1 cellular context compared by ENCODE assay signal in the genomic region with DNA sequence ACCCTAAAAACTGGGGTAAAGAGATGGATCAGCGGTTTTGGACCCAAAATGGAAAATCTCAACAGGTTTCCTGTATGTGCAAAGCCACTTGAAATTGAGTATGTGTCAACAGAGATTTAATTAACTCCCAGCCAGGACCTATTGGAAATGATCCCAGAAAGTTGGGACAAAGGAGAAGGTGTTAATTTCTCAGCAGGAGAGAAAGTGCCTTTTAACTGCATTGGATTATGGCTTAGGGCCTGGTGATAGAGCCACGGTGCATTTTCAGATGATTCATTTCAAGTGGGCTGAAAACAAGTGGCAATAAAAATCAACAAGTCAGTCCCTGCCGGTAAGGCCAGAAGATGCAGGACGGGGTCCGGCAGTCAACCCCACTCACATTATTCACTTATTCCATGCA.
TF ChIP-seq lines count a peak whose summit lies in the region.

No MANE protein-coding gene starts in this region.

TF ChIP-seq in HEK293, 187 proteins besides CTCF, POLR2A, EP300 and RAD21 (continued from another document):
- TF ChIP-seq ZNF335 (tag by site-specific recombination; conservative IDR thresholded peaks at IDR 0.05) (no peak), ZNF146 (tag by site-specific recombination; IDR thresholded peaks at IDR 0.05) (peak; percentile 45; the same call in 1 of the 2 replicates), ZNF621 (tag by site-specific recombination; IDR thresholded peaks at IDR 0.05) (no peak), SP7 (tag by site-specific recombination; IDR thresholded peaks at IDR 0.05) (peak; percentile 98), ZBTB7A (tag by site-specific recombination; IDR thresholded peaks at IDR 0.05; ENCODE audit: low read depth) (no peak), ZNF544 (tag by site-specific recombination; IDR thresholded peaks at IDR 0.05) (no peak), ZNF585B (tag by site-specific recombination; IDR thresholded peaks at IDR 0.05) (no peak), ZNF350 (tag by site-specific recombination; IDR thresholded peaks at IDR 0.05) (no peak), ZNF426 (tag by site-specific recombination; IDR thresholded peaks at IDR 0.05) (no peak), SP2 (tag by site-specific recombination; IDR thresholded peaks at IDR 0.05) (no peak), OSR2 (tag by site-specific recombination; IDR thresholded peaks at IDR 0.05) (peak; percentile 97), IKZF3 (tag by site-specific recombination; IDR thresholded peaks at IDR 0.05) (peak; percentile 74), ZNF777 (tag by site-specific recombination; IDR thresholded peaks at IDR 0.05; ENCODE audit: borderline replicate concordance) (no peak), SALL2 (tag by site-specific recombination; IDR thresholded peaks at IDR 0.05; ENCODE audit: borderline replicate concordance) (no peak), ZFP37 (tag by site-specific recombination; IDR thresholded peaks at IDR 0.05) (no peak), ZNF19 (tag by site-specific recombination; IDR thresholded peaks at IDR 0.05; ENCODE audit: low read depth) (no peak), ZNF366 (tag by site-specific recombination; conservative IDR thresholded peaks at IDR 0.05) (no peak), ZNF548 (tag by site-specific recombination; IDR thresholded peaks at IDR 0.05) (no peak), ZNF776 (tag by site-specific recombination; IDR thresholded peaks at IDR 0.05; ENCODE audit: borderline replicate concordance) (no peak)
- TF ChIP-seq, protein P1, sequence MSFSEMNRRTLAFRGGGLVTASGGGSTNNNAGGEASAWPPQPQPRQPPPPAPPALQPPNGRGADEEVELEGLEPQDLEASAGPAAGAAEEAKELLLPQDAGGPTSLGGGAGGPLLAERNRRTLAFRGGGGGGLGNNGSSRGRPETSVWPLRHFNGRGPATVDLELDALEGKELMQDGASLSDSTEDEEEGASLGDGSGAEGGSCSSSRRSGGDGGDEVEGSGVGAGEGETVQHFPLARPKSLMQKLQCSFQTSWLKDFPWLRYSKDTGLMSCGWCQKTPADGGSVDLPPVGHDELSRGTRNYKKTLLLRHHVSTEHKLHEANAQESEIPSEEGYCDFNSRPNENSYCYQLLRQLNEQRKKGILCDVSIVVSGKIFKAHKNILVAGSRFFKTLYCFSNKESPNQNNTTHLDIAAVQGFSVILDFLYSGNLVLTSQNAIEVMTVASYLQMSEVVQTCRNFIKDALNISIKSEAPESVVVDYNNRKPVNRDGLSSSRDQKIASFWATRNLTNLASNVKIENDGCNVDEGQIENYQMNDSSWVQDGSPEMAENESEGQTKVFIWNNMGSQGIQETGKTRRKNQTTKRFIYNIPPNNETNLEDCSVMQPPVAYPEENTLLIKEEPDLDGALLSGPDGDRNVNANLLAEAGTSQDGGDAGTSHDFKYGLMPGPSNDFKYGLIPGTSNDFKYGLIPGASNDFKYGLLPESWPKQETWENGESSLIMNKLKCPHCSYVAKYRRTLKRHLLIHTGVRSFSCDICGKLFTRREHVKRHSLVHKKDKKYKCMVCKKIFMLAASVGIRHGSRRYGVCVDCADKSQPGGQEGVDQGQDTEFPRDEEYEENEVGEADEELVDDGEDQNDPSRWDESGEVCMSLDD (tag by site-specific recombination; IDR thresholded peaks at IDR 0.05), result no peak
- TF ChIP-seq, protein P2, sequence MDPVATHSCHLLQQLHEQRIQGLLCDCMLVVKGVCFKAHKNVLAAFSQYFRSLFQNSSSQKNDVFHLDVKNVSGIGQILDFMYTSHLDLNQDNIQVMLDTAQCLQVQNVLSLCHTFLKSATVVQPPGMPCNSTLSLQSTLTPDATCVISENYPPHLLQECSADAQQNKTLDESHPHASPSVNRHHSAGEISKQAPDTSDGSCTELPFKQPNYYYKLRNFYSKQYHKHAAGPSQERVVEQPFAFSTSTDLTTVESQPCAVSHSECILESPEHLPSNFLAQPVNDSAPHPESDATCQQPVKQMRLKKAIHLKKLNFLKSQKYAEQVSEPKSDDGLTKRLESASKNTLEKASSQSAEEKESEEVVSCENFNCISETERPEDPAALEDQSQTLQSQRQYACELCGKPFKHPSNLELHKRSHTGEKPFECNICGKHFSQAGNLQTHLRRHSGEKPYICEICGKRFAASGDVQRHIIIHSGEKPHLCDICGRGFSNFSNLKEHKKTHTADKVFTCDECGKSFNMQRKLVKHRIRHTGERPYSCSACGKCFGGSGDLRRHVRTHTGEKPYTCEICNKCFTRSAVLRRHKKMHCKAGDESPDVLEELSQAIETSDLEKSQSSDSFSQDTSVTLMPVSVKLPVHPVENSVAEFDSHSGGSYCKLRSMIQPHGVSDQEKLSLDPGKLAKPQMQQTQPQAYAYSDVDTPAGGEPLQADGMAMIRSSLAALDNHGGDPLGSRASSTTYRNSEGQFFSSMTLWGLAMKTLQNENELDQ (tag by site-specific recombination; IDR thresholded peaks at IDR 0.05; ENCODE audit: low read depth), result no peak
- TF ChIP-seq, protein P3, sequence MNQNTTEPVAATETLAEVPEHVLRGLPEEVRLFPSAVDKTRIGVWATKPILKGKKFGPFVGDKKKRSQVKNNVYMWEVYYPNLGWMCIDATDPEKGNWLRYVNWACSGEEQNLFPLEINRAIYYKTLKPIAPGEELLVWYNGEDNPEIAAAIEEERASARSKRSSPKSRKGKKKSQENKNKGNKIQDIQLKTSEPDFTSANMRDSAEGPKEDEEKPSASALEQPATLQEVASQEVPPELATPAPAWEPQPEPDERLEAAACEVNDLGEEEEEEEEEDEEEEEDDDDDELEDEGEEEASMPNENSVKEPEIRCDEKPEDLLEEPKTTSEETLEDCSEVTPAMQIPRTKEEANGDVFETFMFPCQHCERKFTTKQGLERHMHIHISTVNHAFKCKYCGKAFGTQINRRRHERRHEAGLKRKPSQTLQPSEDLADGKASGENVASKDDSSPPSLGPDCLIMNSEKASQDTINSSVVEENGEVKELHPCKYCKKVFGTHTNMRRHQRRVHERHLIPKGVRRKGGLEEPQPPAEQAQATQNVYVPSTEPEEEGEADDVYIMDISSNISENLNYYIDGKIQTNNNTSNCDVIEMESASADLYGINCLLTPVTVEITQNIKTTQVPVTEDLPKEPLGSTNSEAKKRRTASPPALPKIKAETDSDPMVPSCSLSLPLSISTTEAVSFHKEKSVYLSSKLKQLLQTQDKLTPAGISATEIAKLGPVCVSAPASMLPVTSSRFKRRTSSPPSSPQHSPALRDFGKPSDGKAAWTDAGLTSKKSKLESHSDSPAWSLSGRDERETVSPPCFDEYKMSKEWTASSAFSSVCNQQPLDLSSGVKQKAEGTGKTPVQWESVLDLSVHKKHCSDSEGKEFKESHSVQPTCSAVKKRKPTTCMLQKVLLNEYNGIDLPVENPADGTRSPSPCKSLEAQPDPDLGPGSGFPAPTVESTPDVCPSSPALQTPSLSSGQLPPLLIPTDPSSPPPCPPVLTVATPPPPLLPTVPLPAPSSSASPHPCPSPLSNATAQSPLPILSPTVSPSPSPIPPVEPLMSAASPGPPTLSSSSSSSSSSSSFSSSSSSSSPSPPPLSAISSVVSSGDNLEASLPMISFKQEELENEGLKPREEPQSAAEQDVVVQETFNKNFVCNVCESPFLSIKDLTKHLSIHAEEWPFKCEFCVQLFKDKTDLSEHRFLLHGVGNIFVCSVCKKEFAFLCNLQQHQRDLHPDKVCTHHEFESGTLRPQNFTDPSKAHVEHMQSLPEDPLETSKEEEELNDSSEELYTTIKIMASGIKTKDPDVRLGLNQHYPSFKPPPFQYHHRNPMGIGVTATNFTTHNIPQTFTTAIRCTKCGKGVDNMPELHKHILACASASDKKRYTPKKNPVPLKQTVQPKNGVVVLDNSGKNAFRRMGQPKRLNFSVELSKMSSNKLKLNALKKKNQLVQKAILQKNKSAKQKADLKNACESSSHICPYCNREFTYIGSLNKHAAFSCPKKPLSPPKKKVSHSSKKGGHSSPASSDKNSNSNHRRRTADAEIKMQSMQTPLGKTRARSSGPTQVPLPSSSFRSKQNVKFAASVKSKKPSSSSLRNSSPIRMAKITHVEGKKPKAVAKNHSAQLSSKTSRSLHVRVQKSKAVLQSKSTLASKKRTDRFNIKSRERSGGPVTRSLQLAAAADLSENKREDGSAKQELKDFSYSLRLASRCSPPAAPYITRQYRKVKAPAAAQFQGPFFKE (tag by site-specific recombination; IDR thresholded peaks at IDR 0.05; ENCODE audit: borderline replicate concordance), result no peak
- TF ChIP-seq, protein P4, sequence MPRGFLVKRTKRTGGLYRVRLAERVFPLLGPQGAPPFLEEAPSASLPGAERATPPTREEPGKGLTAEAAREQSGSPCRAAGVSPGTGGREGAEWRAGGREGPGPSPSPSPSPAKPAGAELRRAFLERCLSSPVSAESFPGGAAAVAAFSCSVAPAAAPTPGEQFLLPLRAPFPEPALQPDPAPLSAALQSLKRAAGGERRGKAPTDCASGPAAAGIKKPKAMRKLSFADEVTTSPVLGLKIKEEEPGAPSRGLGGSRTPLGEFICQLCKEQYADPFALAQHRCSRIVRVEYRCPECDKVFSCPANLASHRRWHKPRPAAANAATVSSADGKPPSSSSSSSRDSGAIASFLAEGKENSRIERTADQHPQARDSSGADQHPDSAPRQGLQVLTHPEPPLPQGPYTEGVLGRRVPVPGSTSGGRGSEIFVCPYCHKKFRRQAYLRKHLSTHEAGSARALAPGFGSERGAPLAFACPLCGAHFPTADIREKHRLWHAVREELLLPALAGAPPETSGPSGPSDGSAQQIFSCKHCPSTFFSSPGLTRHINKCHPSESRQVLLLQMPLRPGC (tag by site-specific recombination; IDR thresholded peaks at IDR 0.05), result peak; percentile 95
- TF ChIP-seq, protein P5, sequence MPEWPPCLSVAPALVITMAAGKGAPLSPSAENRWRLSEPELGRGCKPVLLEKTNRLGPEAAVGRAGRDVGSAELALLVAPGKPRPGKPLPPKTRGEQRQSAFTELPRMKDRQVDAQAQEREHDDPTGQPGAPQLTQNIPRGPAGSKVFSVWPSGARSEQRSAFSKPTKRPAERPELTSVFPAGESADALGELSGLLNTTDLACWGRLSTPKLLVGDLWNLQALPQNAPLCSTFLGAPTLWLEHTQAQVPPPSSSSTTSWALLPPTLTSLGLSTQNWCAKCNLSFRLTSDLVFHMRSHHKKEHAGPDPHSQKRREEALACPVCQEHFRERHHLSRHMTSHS (tag by site-specific recombination; IDR thresholded peaks at IDR 0.05), result peak; percentile 93
- TF ChIP-seq, protein P6, sequence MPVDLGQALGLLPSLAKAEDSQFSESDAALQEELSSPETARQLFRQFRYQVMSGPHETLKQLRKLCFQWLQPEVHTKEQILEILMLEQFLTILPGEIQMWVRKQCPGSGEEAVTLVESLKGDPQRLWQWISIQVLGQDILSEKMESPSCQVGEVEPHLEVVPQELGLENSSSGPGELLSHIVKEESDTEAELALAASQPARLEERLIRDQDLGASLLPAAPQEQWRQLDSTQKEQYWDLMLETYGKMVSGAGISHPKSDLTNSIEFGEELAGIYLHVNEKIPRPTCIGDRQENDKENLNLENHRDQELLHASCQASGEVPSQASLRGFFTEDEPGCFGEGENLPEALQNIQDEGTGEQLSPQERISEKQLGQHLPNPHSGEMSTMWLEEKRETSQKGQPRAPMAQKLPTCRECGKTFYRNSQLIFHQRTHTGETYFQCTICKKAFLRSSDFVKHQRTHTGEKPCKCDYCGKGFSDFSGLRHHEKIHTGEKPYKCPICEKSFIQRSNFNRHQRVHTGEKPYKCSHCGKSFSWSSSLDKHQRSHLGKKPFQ (tag by site-specific recombination; IDR thresholded peaks at IDR 0.05), result no peak
- TF ChIP-seq, protein P7, sequence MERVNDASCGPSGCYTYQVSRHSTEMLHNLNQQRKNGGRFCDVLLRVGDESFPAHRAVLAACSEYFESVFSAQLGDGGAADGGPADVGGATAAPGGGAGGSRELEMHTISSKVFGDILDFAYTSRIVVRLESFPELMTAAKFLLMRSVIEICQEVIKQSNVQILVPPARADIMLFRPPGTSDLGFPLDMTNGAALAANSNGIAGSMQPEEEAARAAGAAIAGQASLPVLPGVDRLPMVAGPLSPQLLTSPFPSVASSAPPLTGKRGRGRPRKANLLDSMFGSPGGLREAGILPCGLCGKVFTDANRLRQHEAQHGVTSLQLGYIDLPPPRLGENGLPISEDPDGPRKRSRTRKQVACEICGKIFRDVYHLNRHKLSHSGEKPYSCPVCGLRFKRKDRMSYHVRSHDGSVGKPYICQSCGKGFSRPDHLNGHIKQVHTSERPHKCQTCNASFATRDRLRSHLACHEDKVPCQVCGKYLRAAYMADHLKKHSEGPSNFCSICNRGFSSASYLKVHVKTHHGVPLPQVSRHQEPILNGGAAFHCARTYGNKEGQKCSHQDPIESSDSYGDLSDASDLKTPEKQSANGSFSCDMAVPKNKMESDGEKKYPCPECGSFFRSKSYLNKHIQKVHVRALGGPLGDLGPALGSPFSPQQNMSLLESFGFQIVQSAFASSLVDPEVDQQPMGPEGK (tag by site-specific recombination; IDR thresholded peaks at IDR 0.05), result peak; percentile 51; the same call in 1 of the 2 replicates
- TF ChIP-seq, protein P8, sequence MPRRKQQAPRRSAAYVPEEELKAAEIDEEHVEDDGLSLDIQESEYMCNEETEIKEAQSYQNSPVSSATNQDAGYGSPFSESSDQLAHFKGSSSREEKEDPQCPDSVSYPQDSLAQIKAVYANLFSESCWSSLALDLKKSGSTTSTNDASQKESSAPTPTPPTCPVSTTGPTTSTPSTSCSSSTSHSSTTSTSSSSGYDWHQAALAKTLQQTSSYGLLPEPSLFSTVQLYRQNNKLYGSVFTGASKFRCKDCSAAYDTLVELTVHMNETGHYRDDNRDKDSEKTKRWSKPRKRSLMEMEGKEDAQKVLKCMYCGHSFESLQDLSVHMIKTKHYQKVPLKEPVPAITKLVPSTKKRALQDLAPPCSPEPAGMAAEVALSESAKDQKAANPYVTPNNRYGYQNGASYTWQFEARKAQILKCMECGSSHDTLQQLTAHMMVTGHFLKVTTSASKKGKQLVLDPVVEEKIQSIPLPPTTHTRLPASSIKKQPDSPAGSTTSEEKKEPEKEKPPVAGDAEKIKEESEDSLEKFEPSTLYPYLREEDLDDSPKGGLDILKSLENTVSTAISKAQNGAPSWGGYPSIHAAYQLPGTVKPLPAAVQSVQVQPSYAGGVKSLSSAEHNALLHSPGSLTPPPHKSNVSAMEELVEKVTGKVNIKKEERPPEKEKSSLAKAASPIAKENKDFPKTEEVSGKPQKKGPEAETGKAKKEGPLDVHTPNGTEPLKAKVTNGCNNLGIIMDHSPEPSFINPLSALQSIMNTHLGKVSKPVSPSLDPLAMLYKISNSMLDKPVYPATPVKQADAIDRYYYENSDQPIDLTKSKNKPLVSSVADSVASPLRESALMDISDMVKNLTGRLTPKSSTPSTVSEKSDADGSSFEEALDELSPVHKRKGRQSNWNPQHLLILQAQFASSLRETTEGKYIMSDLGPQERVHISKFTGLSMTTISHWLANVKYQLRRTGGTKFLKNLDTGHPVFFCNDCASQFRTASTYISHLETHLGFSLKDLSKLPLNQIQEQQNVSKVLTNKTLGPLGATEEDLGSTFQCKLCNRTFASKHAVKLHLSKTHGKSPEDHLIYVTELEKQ (tag by site-specific recombination; IDR thresholded peaks at IDR 0.05; ENCODE audit: borderline replicate concordance), result peak; percentile 94
